In genomic region chr11:58578635-58579191, GRCh38 we compare ENCODE assay signal across 8 cellular contexts. TPM values are rescaled to one million over a fixed set of nuclear protein-coding genes. Genes with fewer than 3 reads are reported as not detected.
DNase-seq lines count a peak whose midpoint lies in the region; FAIRE-seq and TF ChIP-seq lines count a peak whose summit lies in the region.

A gene with protein sequence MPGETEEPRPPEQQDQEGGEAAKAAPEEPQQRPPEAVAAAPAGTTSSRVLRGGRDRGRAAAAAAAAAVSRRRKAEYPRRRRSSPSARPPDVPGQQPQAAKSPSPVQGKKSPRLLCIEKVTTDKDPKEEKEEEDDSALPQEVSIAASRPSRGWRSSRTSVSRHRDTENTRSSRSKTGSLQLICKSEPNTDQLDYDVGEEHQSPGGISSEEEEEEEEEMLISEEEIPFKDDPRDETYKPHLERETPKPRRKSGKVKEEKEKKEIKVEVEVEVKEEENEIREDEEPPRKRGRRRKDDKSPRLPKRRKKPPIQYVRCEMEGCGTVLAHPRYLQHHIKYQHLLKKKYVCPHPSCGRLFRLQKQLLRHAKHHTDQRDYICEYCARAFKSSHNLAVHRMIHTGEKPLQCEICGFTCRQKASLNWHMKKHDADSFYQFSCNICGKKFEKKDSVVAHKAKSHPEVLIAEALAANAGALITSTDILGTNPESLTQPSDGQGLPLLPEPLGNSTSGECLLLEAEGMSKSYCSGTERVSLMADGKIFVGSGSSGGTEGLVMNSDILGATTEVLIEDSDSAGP (plus strand): TSS chr11:58579063. CDS start chr11:58579282, 219 bp downstream.

- H3K36me3 ChIP-seq in SK-N-MC (ENCODE audit: insufficient read depth, low read length) (peaks cover 28% of the 10 kb centered on the region), neuron (ENCODE audit: insufficient read depth, low read length) (no peaks in the 10 kb centered on the region)

- DNase-seq in HEK293T (ENCODE audit: extremely low spot score) (peak; percentile 81), NCI-H1048 (lab: John Stamatoyannopoulos, UW) (peak; percentile 95), SK-N-MC (ENCODE audit: low read depth, low spot score) (peak; percentile 86), frontal cortex (ENCODE audit: low spot score in 2 of 2) (peak; percentile 76 to 83), stromal cell of bone marrow (ENCODE audit: low read depth) (peak; percentile 96)
- DNase-seq in activated naive CD4-positive, alpha-beta T cell treated with anti-CD3 and anti-CD28 coated beads for 36 hours, result peak; percentile 98

- peaks cover 50% of the 10 kb centered on the region for H3K4me1 Mint-ChIP-seq in activated naive CD4-positive, alpha-beta T cell treated with anti-CD3 and anti-CD28 coated beads for 36 hours (ENCODE audit: low read depth)

- H3K36me3 Mint-ChIP-seq in activated naive CD4-positive, alpha-beta T cell treated with anti-CD3 and anti-CD28 coated beads for 36 hours (ENCODE audit: low read depth), result peaks cover 20% of the 10 kb centered on the region

- intact Hi-C loops in activated naive CD4-positive, alpha-beta T cell treated with anti-CD3 and anti-CD28 coated beads for 36 hours (cut with micrococcal nuclease), result loop anchor here (1.0 to 10.0 kb wide), 19 partner anchors 14 to 1254 kb away; partner anchors contain the start of genes CLP1, FAM111B, MED19 and MRPL16

- peak; percentile 89 for FAIRE-seq in G401.6 (lab: Jason Lieb, UNC)
- no peak for FAIRE-seq in frontal cortex (lab: Jason Lieb, UNC)

- peaks cover 21% of the 10 kb centered on the region for H3K4me1 ChIP-seq in neuron (ENCODE audit: insufficient read depth, low read length)

- H2AFZ ChIP-seq in neuron (ENCODE audit: low read depth, low read length), result peak within 1 kb of the TSS; percentile 76

- no peaks in the 10 kb centered on the region for H3K27me3 Mint-ChIP-seq in activated naive CD4-positive, alpha-beta T cell treated with anti-CD3 and anti-CD28 coated beads for 36 hours (ENCODE audit: low read depth)

- peak within 1 kb of the TSS; percentile 100 for H3K4me3 Mint-ChIP-seq in activated naive CD4-positive, alpha-beta T cell treated with anti-CD3 and anti-CD28 coated beads for 36 hours

- CTCF ChIA-PET in HEK293T (lab: Yijun Ruan, JAX), result interaction anchor here (1.1 kb wide), 1 partner anchor 778 kb away, joined by 3 read pairs; no protein-coding TSS in a partner anchor
- CTCF ChIA-PET in activated naive CD4-positive, alpha-beta T cell treated with anti-CD3 and anti-CD28 coated beads for 36 hours (lab: Charles Lee), result interaction anchor here (1.3 to 3.1 kb wide), 4 partner anchors 11 to 53 kb away, joined by 3 to 23 read pairs (median 9); no protein-coding TSS in a partner anchor

- peak within 1 kb of the TSS; percentile 93 for H3K4me3 ChIP-seq in SK-N-MC
- peak within 1 kb of the TSS; percentile 95 for H3K4me3 ChIP-seq in neuron (ENCODE audit: low read length)

- peak within 1 kb of the TSS; percentile 99 for H3K27ac ChIP-seq in SK-N-MC

- no peaks in the 10 kb centered on the region for H3K9me3 Mint-ChIP-seq in activated naive CD4-positive, alpha-beta T cell treated with anti-CD3 and anti-CD28 coated beads for 36 hours

- H3K9me3 ChIP-seq in SK-N-MC (ENCODE audit: low read depth, low read length) (no peaks in the 10 kb centered on the region), neuron (ENCODE audit: low read length) (no peaks in the 10 kb centered on the region)

- POLR2A ChIA-PET in HEK293T (lab: Yijun Ruan, JAX), result interaction anchor here (0.7 to 1.9 kb wide), 5 partner anchors 11 to 899 kb away, joined by 3 to 17 read pairs (median 3); partner anchors contain the start of gene FAM111A

- peak within 1 kb of the TSS; percentile 99 for H3K27ac Mint-ChIP-seq in activated naive CD4-positive, alpha-beta T cell treated with anti-CD3 and anti-CD28 coated beads for 36 hours

- peak within 1 kb of the TSS; percentile 97 for H3K9ac ChIP-seq in SK-N-MC (ENCODE audit: insufficient read length)

- no peaks in the 10 kb centered on the region for H3K27me3 ChIP-seq in neuron (ENCODE audit: insufficient read depth, low read length)

TF ChIP-seq in HEK293T, 16 proteins besides CTCF, POLR2A, EP300 and RAD21:
- TF ChIP-seq FOXK2 (IDR thresholded peaks at IDR 0.05) (no peak), LEF1 (IDR thresholded peaks at IDR 0.05; ENCODE audit: borderline replicate concordance) (no peak), FOXA1 (IDR thresholded peaks at IDR 0.05) (no peak), L3MBTL2 (conservative IDR thresholded peaks at IDR 0.05) (peak; percentile 79), PKNOX1 (IDR thresholded peaks at IDR 0.05) (peak; percentile 77), SP1 (IDR thresholded peaks at IDR 0.05) (no peak), FOXM1 (IDR thresholded peaks at IDR 0.05; ENCODE audit: borderline replicate concordance) (peak; percentile 29; the same call in 1 of the 2 replicates), NFRKB (IDR thresholded peaks at IDR 0.05) (no peak), TARDBP (IDR thresholded peaks at IDR 0.05) (no peak; the same call in 1 of the 2 replicates)

RNA-seq across cellular contexts. Expression of the gene that starts here (rescaled TPM):
- total RNA-seq in activated naive CD4-positive, alpha-beta T cell treated with anti-CD3 and anti-CD28 coated beads for 36 hours, result 10 to 100 TPM; 30.5 to 32.6 TPM
- total RNA-seq in frontal cortex, result 47.3 TPM

Comparison
In these comparisons a context has a peak if more than half of its experiments do, and no peak if none do; other contexts are left out.
1. Peak in every context shown above with its lines: DNase-seq, H3K4me3 ChIP-seq and H3K27ac ChIP-seq.